Comparison of ENCODE assay signal across 13 cellular contexts in genomic region chr5:146345578-146346366, GRCh38. TPM values are rescaled to one million over a fixed set of nuclear protein-coding genes. Genes with fewer than 3 reads are reported as not detected.
A peak's percentile ranks its signal among the peaks of the same experiment; 100 is the strongest.
DNase-seq lines count a peak whose midpoint lies in the region; ATAC-seq and TF ChIP-seq lines count a peak whose summit lies in the region.
"Had no signal": no experiment of that assay in that cellular context is flagged by ENCODE, and none has a peak within 500 bp of the region (broad histone marks: within the 10 kb centered on the region; RNA-seq: fewer than 3 reads in every experiment).

No MANE protein-coding gene starts in this region.

- TF ChIP-seq EP300 in transverse colon (IDR thresholded peaks at IDR 0.05; ENCODE audit: low read depth): no peak

- WGBS in transverse colon (ENCODE audit: low coverage in 1 of 2), 2 donors: 10 to 13% methylated on average over 25 to 70 of the region's 76 CpGs

- no peaks in the 10 kb centered on the region for H3K9me3 Mint-ChIP-seq in activated naive CD8-positive, alpha-beta T cell (ENCODE audit: low read depth)

- H3K27ac ChIP-seq in transverse colon: no peak overlapping the region
- H3K27ac ChIP-seq: brain microvascular endothelial cell, right atrium auricular region had no signal

- H3K4me1 ChIP-seq in transverse colon: peaks cover 0 to 14% (median 7%) of the 10 kb centered on the region in 4 donors

- in situ Hi-C loops in transverse colon (cut with MboI; ENCODE audit: low pct_ligation_motif_present in 1 of 4, low pct_unique_long_range_greater_than_20kb in 1 of 4, low sequenced_read_pairs in 3 of 4): no loop called here

- H3K27me3 Mint-ChIP-seq in activated naive CD8-positive, alpha-beta T cell: peaks cover 30% of the 10 kb centered on the region

- peak; percentile 11 for ATAC-seq in stimulated activated naive CD8-positive, alpha-beta T cell treated with anti-CD3 and anti-CD28 coated beads, Interleukin-15, Interleukin-2, amounts not matched to agents 100 U/mL and 50 U/mL, for 24 hours
- no peak for ATAC-seq in GM18870 (IDR thresholded peaks at IDR 0.05; ENCODE audit: unreplicated experiment)

- peaks cover 9% of the 10 kb centered on the region for H3K4me1 Mint-ChIP-seq in activated naive CD8-positive, alpha-beta T cell (ENCODE audit: low read depth)

- no peaks in the 10 kb centered on the region for H3K36me3 Mint-ChIP-seq in activated naive CD8-positive, alpha-beta T cell

- TF ChIP-seq POLR2A in transverse colon (IDR thresholded peaks at IDR 0.05): no peak

- no peaks in the 10 kb centered on the region for H3K9me3 ChIP-seq in transverse colon
- H3K9me3 ChIP-seq: right atrium auricular region had no signal

- peak overlapping the region; percentile 67 for H3K4me3 Mint-ChIP-seq in activated naive CD8-positive, alpha-beta T cell

- no peaks in the 10 kb centered on the region for H3K36me3 ChIP-seq in transverse colon
- H3K36me3 ChIP-seq: brain microvascular endothelial cell, right atrium auricular region had no signal

- peak; percentile 8 for DNase-seq in activated CD4-positive, alpha-beta T cell treated with anti-CD3 and anti-CD28 coated beads for 48 hours
- no peak for DNase-seq in activated CD4-positive, alpha-beta T cell treated with anti-CD3 and anti-CD28 coated beads for 1 hour
- peak; percentile 39 for DNase-seq in left kidney (ENCODE audit: low read depth, low spot score)
- no peak for DNase-seq in stimulated activated naive CD8-positive, alpha-beta T cell treated with anti-CD3 and anti-CD28 coated beads, Interleukin-15, Interleukin-2, amounts not matched to agents 100 U/mL and 50 U/mL, for 24 hours
- DNase-seq in transverse colon: no peak
- no peak for DNase-seq in mucosa of gallbladder (ENCODE audit: low spot score)
- DNase-seq: brain microvascular endothelial cell, HCEC 1CT had no signal

- no peak overlapping the region for H3K27ac Mint-ChIP-seq in activated naive CD8-positive, alpha-beta T cell

- H3K27me3 ChIP-seq in transverse colon: peaks cover 97% of the 10 kb centered on the region

- no peak overlapping the region for H3K4me3 ChIP-seq in transverse colon

- no peak for TF ChIP-seq CTCF in transverse colon (IDR thresholded peaks at IDR 0.05)

- intact Hi-C loops in transverse colon (cut with DNase I; ENCODE audit: low total_unique reads): no loop called here

RNA-seq across cellular contexts. Expression of gene POU4F3, which starts 7.1 kb away (rescaled TPM):
- not detected for total RNA-seq in transverse colon
- 0.09 TPM for total RNA-seq in mucosa of gallbladder
- total RNA-seq: liver; right atrium auricular region; T-helper 1 cell treated with Interleukin-12 subunit alpha and Interleukin-12 subunit beta and Interleukin-4 antibody, amounts not matched to agents 30 ng/mL and 1 ng/mL, for 36 hours had no signal

Comparison
In these comparisons a context has a peak if more than half of its experiments do, and no peak if none do; other contexts are left out.
1. DNase-seq: peak in activated CD4-positive, alpha-beta T cell treated with anti-CD3 and anti-CD28 coated beads for 48 hours (single experiment) and left kidney (single experiment); none in activated CD4-positive, alpha-beta T cell treated with anti-CD3 and anti-CD28 coated beads for 1 hour (single experiment), stimulated activated naive CD8-positive, alpha-beta T cell treated with anti-CD3 and anti-CD28 coated beads, Interleukin-15, Interleukin-2, amounts not matched to agents 100 U/mL and 50 U/mL, for 24 hours (single experiment), transverse colon (single experiment) and mucosa of gallbladder (single experiment).